27 cellular contexts compared by ENCODE assay signal in the genomic region with DNA sequence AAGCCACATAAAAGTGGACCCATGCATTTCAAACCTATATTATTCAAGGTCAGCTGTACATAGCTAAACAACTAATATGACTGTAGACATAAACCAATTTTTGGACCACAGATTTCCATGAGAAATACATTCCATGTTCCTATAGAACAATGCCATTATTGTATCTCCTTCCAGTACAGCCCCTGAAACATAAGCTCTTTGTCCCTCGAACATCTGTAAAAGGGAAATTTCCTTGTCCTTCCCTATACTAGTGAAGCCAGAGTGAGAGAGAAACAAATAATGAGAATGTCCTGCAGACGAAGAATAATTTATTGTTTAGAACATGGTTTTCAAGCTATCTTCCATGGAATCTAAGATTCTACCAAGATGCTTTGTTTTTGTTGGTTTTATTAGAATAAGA.
"Had no signal": no experiment of that assay in that cellular context is flagged by ENCODE, and none has a peak within 500 bp of the region (broad histone marks: within the 10 kb centered on the region; RNA-seq: fewer than 3 reads in every experiment).

No MANE protein-coding gene starts in this region.

- H3K9me3 ChIP-seq: esophagus muscularis mucosa, left ventricle myocardium inferior, pancreas, psoas muscle, testis, transverse colon had no signal

- H3K9me3 Mint-ChIP-seq: activated CD4-positive, alpha-beta memory T cell treated with anti-CD3 and anti-CD28 coated beads, Interleukin-2, amount 10 ng/mL, durations not matched to agents 7 days and 5 days; activated naive CD4-positive, alpha-beta T cell treated with anti-CD3 and anti-CD28 coated beads, Interleukin-2, amount 50 U/mL, for 72 hours; activated T-cell treated with anti-CD3 and anti-CD28 coated beads, Interleukin-2, amount 50 U/mL, for 72 hours; stimulated activated memory B cell treated with anti-CD40 and anti-IgM and Interleukin-4, amounts not matched to agents 10 μg/mL and 1 μg/mL and 100 μg/mL, for 72 hours had no signal

- H3K27me3 Mint-ChIP-seq: activated CD4-positive, alpha-beta memory T cell treated with anti-CD3 and anti-CD28 coated beads, Interleukin-2, amount 10 ng/mL, durations not matched to agents 7 days and 5 days; naive B cell; stimulated activated memory B cell treated with anti-CD40 and anti-IgM and Interleukin-4, amounts not matched to agents 10 μg/mL and 1 μg/mL and 100 μg/mL, for 72 hours; T-helper 17 cell had no signal

- H3K4me3 ChIP-seq: esophagus muscularis mucosa, left ventricle myocardium inferior, lung, pancreas, psoas muscle, smooth muscle cell, testis, transverse colon had no signal

- H3K27ac ChIP-seq: esophagus muscularis mucosa, foreskin keratinocyte, left ventricle myocardium inferior, pancreas, psoas muscle, testis, transverse colon, WERI-Rb-1 had no signal

- H3K4me1 ChIP-seq: esophagus muscularis mucosa, foreskin keratinocyte, left ventricle myocardium inferior, pancreas, psoas muscle, testis, transverse colon had no signal

- H3K27ac Mint-ChIP-seq: activated CD4-positive, alpha-beta memory T cell treated with anti-CD3 and anti-CD28 coated beads, Interleukin-2, amount 10 ng/mL, durations not matched to agents 7 days and 5 days; stimulated activated memory B cell treated with anti-CD40 and anti-IgM and Interleukin-4, amounts not matched to agents 10 μg/mL and 1 μg/mL and 100 μg/mL, for 72 hours; T-helper 17 cell had no signal

- H3K27me3 ChIP-seq: esophagus muscularis mucosa, foreskin keratinocyte, pancreas, testis, transverse colon had no signal

- H3K4me2 ChIP-seq: smooth muscle cell had no signal

- H3K4me1 Mint-ChIP-seq: activated CD4-positive, alpha-beta memory T cell treated with anti-CD3 and anti-CD28 coated beads, Interleukin-2, amount 10 ng/mL, durations not matched to agents 7 days and 5 days; stimulated activated memory B cell treated with anti-CD40 and anti-IgM and Interleukin-4, amounts not matched to agents 10 μg/mL and 1 μg/mL and 100 μg/mL, for 72 hours had no signal

- ATAC-seq: activated CD4-positive, CD25-positive, alpha-beta regulatory T cell treated with anti-CD3 and anti-CD28 coated beads, Interleukin-2, amount 50 U/mL, for 24 hours; foreskin keratinocyte; pancreas; psoas muscle; stimulated activated memory B cell treated with anti-CD40 and anti-IgM and Interleukin-4, amounts not matched to agents 10 μg/mL and 1 μg/mL and 100 μg/mL, for 72 hours; T-helper 17 cell had no signal

- DNase-seq: activated CD4-positive, alpha-beta memory T cell treated with anti-CD3 and anti-CD28 coated beads, Interleukin-2, amount 10 ng/mL, durations not matched to agents 7 days and 5 days; activated CD4-positive, alpha-beta T cell treated with anti-CD3 and anti-CD28 coated beads for 48 hours; activated naive CD4-positive, alpha-beta T cell; activated T-cell treated with anti-CD3 and anti-CD28 coated beads, Interleukin-2, amount 50 U/mL, for 72 hours; anterior cingulate cortex; dermis blood vessel endothelial cell; effector CD4-positive, alpha-beta T cell; foreskin keratinocyte; left ventricle myocardium inferior; naive B cell; nucleus accumbens; pancreas; psoas muscle; stimulated activated CD4-positive, alpha-beta T cell treated with anti-CD3 and anti-CD28 coated beads, Interleukin-1b, Interleukin-23, amount 100 ng/mL, for 48 hours; stimulated activated CD4-positive, alpha-beta T cell treated with anti-CD3 and anti-CD28 coated beads, Interleukin-4, amount 100 ng/mL, for 4 hours; stimulated activated CD8-positive, alpha-beta memory T cell treated with anti-CD3 and anti-CD28 coated beads, Interleukin-4, amount 100 ng/mL, for 48 hours; T-helper 17 cell; T1000; testis; transverse colon; WERI-Rb-1 had no signal

- H3K4me3 Mint-ChIP-seq: activated CD4-positive, alpha-beta memory T cell treated with anti-CD3 and anti-CD28 coated beads, Interleukin-2, amount 10 ng/mL, durations not matched to agents 7 days and 5 days; naive B cell; stimulated activated memory B cell treated with anti-CD40 and anti-IgM and Interleukin-4, amounts not matched to agents 10 μg/mL and 1 μg/mL and 100 μg/mL, for 72 hours; T-helper 17 cell had no signal
